8 cellular contexts compared by ENCODE assay signal in genomic region chr7:148940702-148941597, GRCh38. TPM values are rescaled to one million over a fixed set of nuclear protein-coding genes. Genes with fewer than 3 reads are reported as not detected.
DNase-seq lines count a peak whose midpoint lies in the region; ATAC-seq, FAIRE-seq and TF ChIP-seq lines count a peak whose summit lies in the region.

No MANE protein-coding gene starts in this region.

- peak overlapping the region; percentile 62 for H2AFZ ChIP-seq in keratinocyte (ENCODE audit: control insufficient read depth, low read length)

- no peaks in the 10 kb centered on the region for H3K36me3 ChIP-seq in keratinocyte (ENCODE audit: control insufficient read depth in 2 of 2, extremely low read depth in 1 of 2, insufficient read depth in 2 of 2, low read length in 2 of 2)

- peaks cover 11% of the 10 kb centered on the region for H3K36me3 Mint-ChIP-seq in central memory CD8-positive, alpha-beta T cell (ENCODE audit: insufficient read depth)

- H3K4me1 Mint-ChIP-seq in central memory CD8-positive, alpha-beta T cell, result peaks cover 8% of the 10 kb centered on the region

- dilution Hi-C loops in keratinocyte (cut with MboI; ENCODE audit: extremely low pct_ligation_motif_present, low sequenced_read_pairs), result no loop called here

- H3K79me2 ChIP-seq in keratinocyte (ENCODE audit: control insufficient read depth, insufficient read depth, low read length), result no peaks in the 10 kb centered on the region

- FAIRE-seq in keratinocyte (lab: Jason Lieb, UNC), result no peak

- ATAC-seq in GM18907 (IDR thresholded peaks at IDR 0.05; ENCODE audit: unreplicated experiment), result peak; percentile 81
- peak; percentile 71 for ATAC-seq in HG03135 (IDR thresholded peaks at IDR 0.05; ENCODE audit: unreplicated experiment)
- peak; percentile 69 for ATAC-seq in central memory CD8-positive, alpha-beta T cell (replicated peaks; ENCODE audit: extremely low read depth, poor library complexity, severe bottlenecking)

- peak overlapping the region; percentile 89 for H3K27ac ChIP-seq in keratinocyte (ENCODE audit: control insufficient read depth, insufficient read depth, low read length)

- H3K4me3 ChIP-seq in keratinocyte (ENCODE audit: control insufficient read depth in 2 of 3, extremely low read depth in 1 of 3, insufficient read depth in 2 of 3, low read depth in 1 of 3, low read length in 3 of 3), result peak overlapping the region; percentile 68 to 76 (median 69)

- TF ChIP-seq CTCF in keratinocyte (optimal IDR thresholded peaks at IDR 0.05 in 1 of 3, IDR thresholded peaks at IDR 0.05 in 1 of 3, conservative IDR thresholded peaks at IDR 0.05 in 1 of 3; ENCODE audit: extremely low read depth in 1 of 3, insufficient read depth in 2 of 3, low read length in 3 of 3), result no peak

- peak; percentile 86 for DNase-seq in AG08395 (ENCODE audit: low spot score)
- peak; percentile 63 for DNase-seq in NCI-H226
- peak; percentile 33 to 51 (median 38) for DNase-seq in activated CD4-positive, CD25-positive, alpha-beta regulatory T cell (lab: John Stamatoyannopoulos, UW)
- DNase-seq in central memory CD8-positive, alpha-beta T cell (ENCODE audit: low spot score in 2 of 2), result peak; percentile 40 to 55
- peak; percentile 79 for DNase-seq in keratinocyte (ENCODE audit: low read depth, low spot score)
- DNase-seq in stimulated activated CD4-positive, alpha-beta T cell treated with anti-CD3 and anti-CD28 coated beads, Interleukin-12 subunit alpha, Interleukin-12 subunit beta, amount 100 ng/mL, for 4 hours, result peak; percentile 56

- H3K4me1 ChIP-seq in keratinocyte (ENCODE audit: control insufficient read depth, extremely low read depth, insufficient read depth, low read length), result peaks cover 8% of the 10 kb centered on the region

- no peaks in the 10 kb centered on the region for H3K9me3 ChIP-seq in keratinocyte (ENCODE audit: control insufficient read depth, low read depth, low read length)

- H3K27me3 Mint-ChIP-seq in central memory CD8-positive, alpha-beta T cell, result no peaks in the 10 kb centered on the region

- no peaks in the 10 kb centered on the region for H4K20me1 ChIP-seq in keratinocyte (ENCODE audit: control insufficient read depth, extremely low read depth, insufficient read depth, low read length)

- peak overlapping the region; percentile 94 for H3K27ac Mint-ChIP-seq in central memory CD8-positive, alpha-beta T cell (ENCODE audit: low read depth)

- H3K9me3 Mint-ChIP-seq in central memory CD8-positive, alpha-beta T cell, result no peaks in the 10 kb centered on the region

- H3K27me3 ChIP-seq in keratinocyte (ENCODE audit: control insufficient read depth, extremely low read depth, insufficient read depth, low read length), result no peaks in the 10 kb centered on the region

- H3K4me3 Mint-ChIP-seq in central memory CD8-positive, alpha-beta T cell, result peak overlapping the region; percentile 94

- H3K9me1 ChIP-seq in keratinocyte (ENCODE audit: control insufficient read depth, extremely low read depth, insufficient read depth, low read length), result no peaks in the 10 kb centered on the region

- H3K9ac ChIP-seq in keratinocyte (ENCODE audit: control insufficient read depth, extremely low read depth, insufficient read depth, low read length), result peak overlapping the region; percentile 89

- peak overlapping the region; percentile 98 for H3K4me2 ChIP-seq in keratinocyte (ENCODE audit: control insufficient read depth, extremely low read depth, insufficient read depth, low read depth, low read length)

RNA-seq across cellular contexts. Expression of gene EZH2, which starts 56.9 kb away (rescaled TPM):
- 6.7 to 16.0 TPM (median 11.5 TPM) in 3 replicates for polyA plus RNA-seq in keratinocyte
- 14.5 TPM for polyA plus RNA-seq in keratinocyte (2011; ENCODE audit: low read depth)
- 5.5 and 7.9 TPM in 2 replicates for polyA plus RNA-seq in keratinocyte (2011; cell fraction: cytosol; rRNA removed)
- 11.2 and 16.8 TPM in 2 replicates for polyA plus RNA-seq in keratinocyte (2011; cell fraction: nucleus; rRNA removed)
- polyA plus RNA-seq in keratinocyte (2012; ENCODE audit: low replicate concordance), result 7.3 and 7.4 TPM in 2 replicates
- 2.5 to 7.0 TPM (median 4.1 TPM) in 3 replicates for polyA minus RNA-seq in keratinocyte
- polyA minus RNA-seq in keratinocyte (2011; cell fraction: cytosol; rRNA and poly(A)+ RNA removed), result 3.3 TPM
- polyA minus RNA-seq in keratinocyte (2011; cell fraction: nucleus; rRNA and poly(A)+ RNA removed), result 4.7 and 6.4 TPM in 2 replicates

Comparison
In these comparisons a context has a peak if more than half of its experiments do, and no peak if none do; other contexts are left out.
1. Peak in every context shown above with its lines: DNase-seq, ATAC-seq, H3K4me3 ChIP-seq and H3K27ac ChIP-seq.